In the genomic region with DNA sequence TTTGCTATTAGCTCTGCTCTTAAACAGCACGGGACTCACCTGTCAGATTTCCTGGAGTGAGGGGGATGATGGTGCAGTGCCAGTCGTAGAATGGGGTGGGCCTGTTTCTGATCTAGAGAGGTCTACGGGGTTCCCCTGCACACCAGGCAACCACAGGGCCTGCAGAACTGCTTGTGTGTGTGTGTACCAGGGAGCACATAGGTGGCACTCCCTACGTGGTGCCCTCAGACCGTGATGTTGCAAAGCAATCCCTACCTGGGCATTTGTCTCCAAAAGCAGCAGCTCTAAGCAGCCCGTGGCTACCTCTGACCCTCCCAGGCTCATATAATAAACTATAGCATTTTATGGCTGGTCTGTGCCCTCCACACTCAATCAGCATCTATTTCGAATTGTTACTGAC, we compare ENCODE assay signal across 27 cellular contexts. TPM values are rescaled to one million over a fixed set of nuclear protein-coding genes. Genes with fewer than 3 reads are reported as not detected.
DNase-seq lines count a peak whose midpoint lies in the region; ATAC-seq and TF ChIP-seq lines count a peak whose summit lies in the region.
"Had no signal": no experiment of that assay in that cellular context is flagged by ENCODE, and none has a peak within 500 bp of the region (broad histone marks: within the 10 kb centered on the region; RNA-seq: fewer than 3 reads in every experiment).

No MANE protein-coding gene starts in this region.

- H3K4me3 ChIP-seq in heart right ventricle (no peak overlapping the region), right cardiac atrium (ENCODE audit: low read length) (no peak overlapping the region), dorsolateral prefrontal cortex (no peak overlapping the region), trophoblast cell (ENCODE audit: low read depth, low read length) (no peak overlapping the region), upper lobe of right lung (no peak overlapping the region)
- H3K4me3 ChIP-seq: heart left ventricle, ovary, right lobe of liver had no signal

- H4K91ac ChIP-seq in trophoblast cell (ENCODE audit: low read depth, low read length), result no peak overlapping the region

- no peak overlapping the region for H2AFZ ChIP-seq in trophoblast cell (ENCODE audit: insufficient read depth, low read length, poor library complexity)

- peaks cover 67% of the 10 kb centered on the region for H3K36me3 Mint-ChIP-seq in activated T-helper 17 cell treated with anti-CD3 and anti-CD28 coated beads, Interleukin-2, amount 50 U/mL, for 72 hours (ENCODE audit: low read depth)

- H3K4me3 Mint-ChIP-seq in activated T-helper 17 cell treated with anti-CD3 and anti-CD28 coated beads, Interleukin-2, amount 50 U/mL, for 72 hours, result no peak overlapping the region
- H3K4me3 Mint-ChIP-seq: activated CD4-positive, alpha-beta T cell treated with anti-CD3 and anti-CD28 coated beads for 36 hours; activated CD8-positive, alpha-beta T cell treated with anti-CD3 and anti-CD28 coated beads, Interleukin-2, amount 10 ng/mL, durations not matched to agents 7 days and 5 days; activated naive CD8-positive, alpha-beta T cell treated with anti-CD3 and anti-CD28 coated beads, Interleukin-2, amount 50 U/mL, for 24 hours; CD4-positive, CD25-positive, alpha-beta regulatory T cell; naive thymus-derived CD8-positive, alpha-beta T cell had no signal

- H3K9me3 ChIP-seq in heart right ventricle (no peaks in the 10 kb centered on the region), right cardiac atrium (ENCODE audit: control insufficient read depth, low read length) (no peaks in the 10 kb centered on the region), trophoblast cell (ENCODE audit: insufficient read depth, low read depth, low read length) (no peaks in the 10 kb centered on the region), upper lobe of right lung (no peaks in the 10 kb centered on the region)
- H3K9me3 ChIP-seq: heart left ventricle, ovary, right lobe of liver, SK-N-SH had no signal

- H3K18ac ChIP-seq in trophoblast cell (ENCODE audit: low read length), result peak overlapping the region; percentile 60

- H3K4me1 Mint-ChIP-seq in activated T-helper 17 cell treated with anti-CD3 and anti-CD28 coated beads, Interleukin-2, amount 50 U/mL, for 72 hours, result peaks cover 5% of the 10 kb centered on the region

- peaks cover 38 to 89% (median 58%) of the 10 kb centered on the region in 9 donors for H3K4me1 ChIP-seq in heart right ventricle
- H3K4me1 ChIP-seq in right cardiac atrium (ENCODE audit: control insufficient read depth, insufficient read depth, low read length), result peaks cover 27% of the 10 kb centered on the region
- peaks cover 25 to 29% of the 10 kb centered on the region in 2 experiments for H3K4me1 ChIP-seq in trophoblast cell (ENCODE audit: control insufficient read depth in 1 of 2, insufficient read depth in 2 of 2, low read length in 2 of 2)
- peaks cover 45% of the 10 kb centered on the region for H3K4me1 ChIP-seq in upper lobe of right lung

- H3K27me3 ChIP-seq in heart right ventricle, result no peaks in the 10 kb centered on the region
- no peaks in the 10 kb centered on the region for H3K27me3 ChIP-seq in right cardiac atrium (ENCODE audit: control insufficient read depth, insufficient read depth)
- H3K27me3 ChIP-seq in dorsolateral prefrontal cortex, result no peaks in the 10 kb centered on the region
- no peaks in the 10 kb centered on the region for H3K27me3 ChIP-seq in trophoblast cell (ENCODE audit: insufficient read depth, low read length)
- H3K27me3 ChIP-seq in upper lobe of right lung, result no peaks in the 10 kb centered on the region
- H3K27me3 ChIP-seq: heart left ventricle, ovary, right lobe of liver had no signal

- H3K36me3 ChIP-seq in heart right ventricle (peaks cover 0 to 72% (median 19%) of the 10 kb centered on the region in 9 donors), trophoblast cell (ENCODE audit: control insufficient read depth in 1 of 2, insufficient read depth in 2 of 2, low read length in 2 of 2) (peaks cover 26 to 42% of the 10 kb centered on the region in 2 experiments), upper lobe of right lung (peaks cover 27% of the 10 kb centered on the region)
- H3K36me3 ChIP-seq: ovary had no signal

- no peak overlapping the region for H3K9ac ChIP-seq in trophoblast cell (ENCODE audit: low read length)
- H3K9ac ChIP-seq: SK-N-SH had no signal

- H3K14ac ChIP-seq in trophoblast cell (ENCODE audit: low read length), result no peak overlapping the region

- no peak overlapping the region for H2AK5ac ChIP-seq in trophoblast cell (ENCODE audit: low read length)

- intact Hi-C loops in heart right ventricle (cut with DNase I), result no loop called here
- intact Hi-C loops in right cardiac atrium (cut with DNase I), result no loop called here
- intact Hi-C loops in dorsolateral prefrontal cortex (cut with DNase I), result no loop called here
- intact Hi-C loops in upper lobe of right lung (cut with DNase I), result no loop called here

- no peak overlapping the region for H2BK120ac ChIP-seq in trophoblast cell (ENCODE audit: insufficient read depth, low read length, poor library complexity)

- no peak overlapping the region for H4K8ac ChIP-seq in trophoblast cell (ENCODE audit: low read depth, low read length)

- no peak overlapping the region for H2BK5ac ChIP-seq in trophoblast cell (ENCODE audit: low read depth, low read length, poor library complexity)

- H3K27me3 Mint-ChIP-seq in activated T-helper 17 cell treated with anti-CD3 and anti-CD28 coated beads, Interleukin-2, amount 50 U/mL, for 72 hours, result no peaks in the 10 kb centered on the region
- H3K27me3 Mint-ChIP-seq: activated CD4-positive, alpha-beta T cell treated with anti-CD3 and anti-CD28 coated beads for 36 hours; activated naive CD8-positive, alpha-beta T cell treated with anti-CD3 and anti-CD28 coated beads, Interleukin-2, amount 50 U/mL, for 24 hours; CD4-positive, CD25-positive, alpha-beta regulatory T cell; naive thymus-derived CD8-positive, alpha-beta T cell had no signal

- H3K27ac Mint-ChIP-seq in activated T-helper 17 cell treated with anti-CD3 and anti-CD28 coated beads, Interleukin-2, amount 50 U/mL, for 72 hours, result no peak overlapping the region
- H3K27ac Mint-ChIP-seq: activated CD4-positive, alpha-beta T cell treated with anti-CD3 and anti-CD28 coated beads for 36 hours; activated CD8-positive, alpha-beta T cell treated with anti-CD3 and anti-CD28 coated beads, Interleukin-2, amount 10 ng/mL, durations not matched to agents 7 days and 5 days; activated naive CD8-positive, alpha-beta T cell treated with anti-CD3 and anti-CD28 coated beads, Interleukin-2, amount 50 U/mL, for 24 hours had no signal

- no peak overlapping the region for H3K4me2 ChIP-seq in trophoblast cell (ENCODE audit: low read length)
- H3K4me2 ChIP-seq: SK-N-SH had no signal

- no peaks in the 10 kb centered on the region for H3K9me3 Mint-ChIP-seq in activated T-helper 17 cell treated with anti-CD3 and anti-CD28 coated beads, Interleukin-2, amount 50 U/mL, for 72 hours
- H3K9me3 Mint-ChIP-seq: activated naive CD8-positive, alpha-beta T cell treated with anti-CD3 and anti-CD28 coated beads, Interleukin-2, amount 50 U/mL, for 24 hours; CD4-positive, CD25-positive, alpha-beta regulatory T cell; naive thymus-derived CD8-positive, alpha-beta T cell had no signal

- H4K12ac ChIP-seq in trophoblast cell (ENCODE audit: low read depth, low read length), result no peak overlapping the region

- WGBS in heart right ventricle, 2 donors, result 87 to 88% methylated on average over 7 of the region's 7 CpGs
- 79% methylated on average over 7 of the region's 7 CpGs for WGBS in right cardiac atrium
- no CpG with 5 or more reads among the region's 7 CpGs for WGBS in trophoblast cell (ENCODE audit: extremely low coverage, insufficient coverage, insufficient read length)

- H3K23ac ChIP-seq in trophoblast cell (ENCODE audit: low read length), result no peak overlapping the region

- TF ChIP-seq CTCF in heart right ventricle (IDR thresholded peaks at IDR 0.05) (no peak), dorsolateral prefrontal cortex (IDR thresholded peaks at IDR 0.05 in 54 of 56, conservative IDR thresholded peaks at IDR 0.05 in 2 of 56; ENCODE audit: low read depth in 1 of 56, partially characterized antibody in 56 of 56) (no peak), upper lobe of right lung (IDR thresholded peaks at IDR 0.05) (no peak)

- ATAC-seq in heart right ventricle, result no peak
- no peak for ATAC-seq in right cardiac atrium
- ATAC-seq in upper lobe of right lung, result no peak
- ATAC-seq in activated T-helper 17 cell treated with anti-CD3 and anti-CD28 coated beads, Interleukin-2, amount 50 U/mL, for 72 hours (replicated peaks), result no peak
- ATAC-seq in GM18867 (IDR thresholded peaks at IDR 0.05; ENCODE audit: unreplicated experiment), result no peak
- ATAC-seq: activated CD4-positive, alpha-beta T cell treated with anti-CD3 and anti-CD28 coated beads for 36 hours; activated CD8-positive, alpha-beta T cell treated with anti-CD3 and anti-CD28 coated beads, Interleukin-2, amount 10 ng/mL, durations not matched to agents 7 days and 5 days; activated naive CD8-positive, alpha-beta T cell treated with anti-CD3 and anti-CD28 coated beads, Interleukin-2, amount 50 U/mL, for 24 hours; naive thymus-derived CD8-positive, alpha-beta T cell had no signal

- peaks cover 4% of the 10 kb centered on the region for H3K79me2 ChIP-seq in trophoblast cell (ENCODE audit: control insufficient read depth, insufficient read depth, low read length, poor library complexity)

- DNase-seq in heart right ventricle, result no peak
- DNase-seq in right cardiac atrium, result no peak
- peak in 2 of 10 donors; percentile 22 to 29 for DNase-seq in dorsolateral prefrontal cortex
- DNase-seq in trophoblast cell, result no peak
- DNase-seq in upper lobe of right lung, result peak; percentile 32
- DNase-seq in dermis blood vessel endothelial cell, result no peak
- DNase-seq: activated CD4-positive, alpha-beta T cell treated with anti-CD3 and anti-CD28 coated beads for 36 hours; activated CD8-positive, alpha-beta T cell treated with anti-CD3 and anti-CD28 coated beads, Interleukin-2, amount 10 ng/mL, durations not matched to agents 7 days and 5 days; activated gamma-delta T cell; activated naive CD8-positive, alpha-beta T cell treated with anti-CD3 and anti-CD28 coated beads, Interleukin-2, amount 50 U/mL, for 24 hours; CD4-positive, CD25-positive, alpha-beta regulatory T cell; effector memory CD4-positive, alpha-beta T cell; NCI-H146; NCI-H2107; NCI-H446 treated with DMSO at 0.1 percent for 48 hours; NCI-H82; RPMI8226; SK-N-SH; stimulated activated CD4-positive, alpha-beta T cell treated with anti-CD3 and anti-CD28 coated beads, Interleukin-4, amount 100 ng/mL, for 24 hours; stimulated activated naive CD4-positive, alpha-beta T cell; T-helper 2 cell had no signal

- H3K79me1 ChIP-seq in trophoblast cell (ENCODE audit: low read length), result peaks cover 5% of the 10 kb centered on the region

- H3K27ac ChIP-seq in heart right ventricle (peak overlapping the region in 7 of 10 donors; percentile 9 to 72 (median 61)), right cardiac atrium (ENCODE audit: low read length) (no peak overlapping the region), dorsolateral prefrontal cortex (peak overlapping the region in 30 of 59 donors; percentile 4 to 70 (median 41)), trophoblast cell (ENCODE audit: low read depth, low read length) (no peak overlapping the region), upper lobe of right lung (no peak overlapping the region)
- H3K27ac ChIP-seq: ovary had no signal

- no peak overlapping the region for H2BK12ac ChIP-seq in trophoblast cell (ENCODE audit: low read length)

- peak overlapping the region; percentile 70 for H3K4ac ChIP-seq in trophoblast cell (ENCODE audit: low read depth, low read length)

RNA-seq across cellular contexts. Expression of a gene that starts 38.5 kb away (rescaled TPM):
- total RNA-seq in heart right ventricle (100 to 1,000 TPM; 252 to 409 (median 329) TPM), right cardiac atrium (100 to 1,000 TPM; 295 to 331 (median 321) TPM), dorsolateral prefrontal cortex (100 to 1,000 TPM; 402 to 682 (median 476) TPM), upper lobe of right lung (333 TPM), dermis blood vessel endothelial cell (105 and 175 TPM in 2 replicates)
- polyA plus RNA-seq in heart right ventricle (100 to 1,000 TPM; 225 to 329 TPM), right cardiac atrium (228 TPM)
- 200 and 203 TPM in 2 replicates for polyA plus RNA-seq in trophoblast cell (2013)
- total RNA-seq in activated T-helper 17 cell treated with anti-CD3 and anti-CD28 coated beads, Interleukin-2, amount 50 U/mL, for 72 hours, result 100 to 1,000 TPM; 204 to 207 TPM

Comparison
In these comparisons a context has a peak if more than half of its experiments do, and no peak if none do; other contexts are left out.
1. H3K27ac ChIP-seq: peak in heart right ventricle (7 of 10) and dorsolateral prefrontal cortex (30 of 59); none in right cardiac atrium (single experiment), trophoblast cell (single experiment) and upper lobe of right lung (single experiment).